In genomic region chr6:113598786-113599185, GRCh38 we compare ENCODE assay signal across 21 cellular contexts.
"Had no signal": no experiment of that assay in that cellular context is flagged by ENCODE, and none has a peak within 500 bp of the region (broad histone marks: within the 10 kb centered on the region; RNA-seq: fewer than 3 reads in every experiment).

No MANE protein-coding gene starts in this region.

- DNase-seq: effector memory CD4-positive, alpha-beta T cell; glutamatergic neuron; islet precursor cell; left lung; lower lobe of right lung; naive B cell; ovary; right lobe of liver; spleen; stimulated activated CD4-positive, alpha-beta T cell treated with anti-CD3 and anti-CD28 coated beads, Interleukin-15, amount 100 ng/mL, for 24 hours; stimulated activated CD4-positive, alpha-beta T cell treated with anti-CD3 and anti-CD28 coated beads, Interleukin-1b, Interleukin-23, amount 100 ng/mL, for 48 hours; stimulated activated CD4-positive, alpha-beta T cell treated with anti-CD3 and anti-CD28 coated beads, Interleukin-4, amount 100 ng/mL, for 24 hours; upper lobe of right lung had no signal

- H3K27me3 ChIP-seq: esophagus muscularis mucosa, gastroesophageal sphincter, left lung, ovary, right lobe of liver, spleen, tibial nerve, upper lobe of right lung, vagina had no signal

- H3K27ac Mint-ChIP-seq: memory B cell; stimulated activated memory B cell treated with anti-CD40 and anti-IgM and Interleukin-4, amounts not matched to agents 10 μg/mL and 1 μg/mL and 100 μg/mL, for 72 hours; stimulated activated naive CD8-positive, alpha-beta T cell treated with anti-CD3 and anti-CD28 coated beads, Interleukin-15, Interleukin-2, amounts not matched to agents 100 ng/mL and 50 ng/mL, for 24 hours had no signal

- H3K27ac ChIP-seq: epithelial cell of prostate, esophagus muscularis mucosa, gastroesophageal sphincter, left lung, lower lobe of right lung, ovary, right lobe of liver, upper lobe of right lung, vagina had no signal

- ATAC-seq: gastroesophageal sphincter; left lung; lower lobe of right lung; right lobe of liver; stimulated activated memory B cell treated with anti-CD40 and anti-IgM and Interleukin-4, amounts not matched to agents 10 μg/mL and 1 μg/mL and 100 μg/mL, for 72 hours; upper lobe of right lung had no signal

- H3K9me3 Mint-ChIP-seq: stimulated activated naive CD8-positive, alpha-beta T cell treated with anti-CD3 and anti-CD28 coated beads, Interleukin-15, Interleukin-2, amounts not matched to agents 100 ng/mL and 50 ng/mL, for 24 hours had no signal

- H3K4me3 ChIP-seq: esophagus muscularis mucosa, gastroesophageal sphincter, left lung, lower lobe of right lung, ovary, right lobe of liver, spleen, tibial nerve, upper lobe of right lung, vagina had no signal

- H3K9me3 ChIP-seq: esophagus muscularis mucosa, gastroesophageal sphincter, left lung, lower lobe of right lung, ovary, right lobe of liver, tibial nerve, upper lobe of right lung, vagina had no signal

- H3K27me3 Mint-ChIP-seq: memory B cell; naive B cell; stimulated activated memory B cell treated with anti-CD40 and anti-IgM and Interleukin-4, amounts not matched to agents 10 μg/mL and 1 μg/mL and 100 μg/mL, for 72 hours; stimulated activated naive CD8-positive, alpha-beta T cell treated with anti-CD3 and anti-CD28 coated beads, Interleukin-15, Interleukin-2, amounts not matched to agents 100 ng/mL and 50 ng/mL, for 24 hours had no signal

- H3K36me3 ChIP-seq: esophagus muscularis mucosa, gastroesophageal sphincter, left lung, lower lobe of right lung, ovary, right lobe of liver, spleen, tibial nerve, upper lobe of right lung, vagina had no signal

- H3K4me1 ChIP-seq: lower lobe of right lung, right lobe of liver had no signal

- H3K4me3 Mint-ChIP-seq: memory B cell; naive B cell; stimulated activated memory B cell treated with anti-CD40 and anti-IgM and Interleukin-4, amounts not matched to agents 10 μg/mL and 1 μg/mL and 100 μg/mL, for 72 hours; stimulated activated naive CD8-positive, alpha-beta T cell treated with anti-CD3 and anti-CD28 coated beads, Interleukin-15, Interleukin-2, amounts not matched to agents 100 ng/mL and 50 ng/mL, for 24 hours had no signal
